8 cellular contexts compared by ENCODE assay signal in the genomic region with DNA sequence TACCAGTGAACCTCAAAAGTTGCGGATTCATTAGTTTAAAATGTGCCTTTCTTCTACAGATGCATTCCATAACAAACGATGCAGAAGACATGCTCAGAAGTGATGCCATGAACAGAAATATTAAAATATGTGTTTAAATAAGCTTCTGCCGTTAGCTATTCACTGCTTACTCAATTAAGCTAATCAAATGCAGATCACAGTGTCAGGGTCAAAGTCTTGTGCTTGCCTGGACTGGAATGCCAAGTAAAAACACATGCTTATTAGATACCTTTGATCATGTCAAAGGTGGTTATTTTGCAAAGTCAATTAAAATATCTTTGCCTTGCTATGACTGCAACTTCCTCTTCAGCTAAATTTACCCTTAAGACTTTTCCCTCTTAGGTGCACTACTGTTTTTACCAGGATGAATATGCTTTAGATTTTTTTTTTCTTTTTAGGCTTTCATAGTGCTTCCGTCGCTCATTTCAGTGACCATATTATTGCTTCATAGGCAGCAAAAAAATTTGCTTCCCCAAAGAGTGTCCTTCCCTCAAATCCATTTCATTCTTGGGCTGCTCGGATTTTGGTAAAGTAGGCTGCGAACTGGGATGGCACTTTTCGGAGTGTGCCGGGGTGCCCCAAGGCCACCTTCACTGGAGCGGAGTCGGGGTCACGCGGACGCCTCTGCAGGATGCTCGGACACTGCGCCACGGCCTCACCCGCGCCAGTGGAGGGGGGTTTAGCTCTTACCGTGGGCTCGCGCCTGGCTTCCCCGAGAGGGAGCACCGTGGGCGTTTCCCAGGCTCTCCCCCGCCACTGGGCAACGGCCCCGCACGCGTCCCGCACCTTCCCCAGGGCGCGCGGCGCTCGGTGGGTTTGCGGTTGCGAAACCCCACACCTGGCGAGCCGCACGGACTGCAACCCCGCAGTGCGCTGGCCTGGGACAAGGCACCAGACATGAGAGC. TPM values are rescaled to one million over a fixed set of nuclear protein-coding genes. Genes with fewer than 3 reads are reported as not detected.
DNase-seq lines count a peak whose midpoint lies in the region; ATAC-seq and TF ChIP-seq lines count a peak whose summit lies in the region.

No MANE protein-coding gene starts in this region.

- H3K4me3 ChIP-seq in Caco-2 (ENCODE audit: low read depth, low read length) (peak overlapping the region; percentile 100), lung (peak overlapping the region; percentile 90), thoracic aorta (peak overlapping the region; percentile 93)

- no peaks in the 10 kb centered on the region for H3K27me3 ChIP-seq in Caco-2 (replicated peaks; ENCODE audit: control insufficient read depth, insufficient read depth, low read length)
- H3K27me3 ChIP-seq in H9 (ENCODE audit: insufficient read depth, low read length) = no peaks in the 10 kb centered on the region
- H3K27me3 ChIP-seq in lung (ENCODE audit: control insufficient read depth, insufficient read depth) = no peaks in the 10 kb centered on the region
- no peaks in the 10 kb centered on the region for H3K27me3 ChIP-seq in thoracic aorta (replicated peaks; ENCODE audit: insufficient read depth)

- H3K4me3 Mint-ChIP-seq in Caco-2 (ENCODE audit: unreplicated experiment) (peak overlapping the region; percentile 86), H9 (peak overlapping the region; percentile 79 to 95), chondrocyte (ENCODE audit: unreplicated experiment) (peak overlapping the region; percentile 77)

- no peak overlapping the region for H3K56ac ChIP-seq in H9 (ENCODE audit: insufficient read length, low read depth, low read length)

- H2AK5ac ChIP-seq in H9 (ENCODE audit: insufficient read length, low read length) = no peak overlapping the region

- ATAC-seq in lung (ENCODE audit: insufficient read depth, low FRiP score) (peak; percentile 7), thoracic aorta (ENCODE audit: insufficient number of reproducible peaks, low FRiP score, low read depth) (no peak), GM21390 (IDR thresholded peaks at IDR 0.05; ENCODE audit: unreplicated experiment) (no peak)

- H2BK15ac ChIP-seq in H9 (ENCODE audit: low read depth, low read length) = no peak overlapping the region

- CTCF ChIA-PET in Caco-2 (lab: Charles Lee) = interaction anchor here (0.6 kb wide), 1 partner anchor 39 kb away, joined by 7 read pairs; no protein-coding TSS in a partner anchor

- no peaks in the 10 kb centered on the region for H3K36me3 Mint-ChIP-seq in Caco-2 (ENCODE audit: insufficient read depth, unreplicated experiment)
- H3K36me3 Mint-ChIP-seq in H9 (ENCODE audit: insufficient read depth in 1 of 3, low read depth in 3 of 3) = no peaks in the 10 kb centered on the region; a peak in 1 of 7 replicates
- no peaks in the 10 kb centered on the region for H3K36me3 Mint-ChIP-seq in chondrocyte (ENCODE audit: low read depth)

- H3K23ac ChIP-seq in H9 (ENCODE audit: insufficient read length, low read depth, low read length) = no peak overlapping the region

- no peak overlapping the region for H3K27ac ChIP-seq in H9 (ENCODE audit: insufficient read length, low read depth, low read length)
- H3K27ac ChIP-seq in lung (ENCODE audit: low read depth in 1 of 2, low read length in 1 of 2) = peak overlapping the region; percentile 59 to 61
- H3K27ac ChIP-seq in thoracic aorta = peak overlapping the region; percentile 71 to 72

- H2BK12ac ChIP-seq in H9 (ENCODE audit: insufficient read length, low read depth, low read length) = no peak overlapping the region

- no peak overlapping the region for H4K8ac ChIP-seq in H9 (replicated peaks; ENCODE audit: insufficient read length, low read depth, low read length)

- DNase-seq in Caco-2 = peak in 1 of 2 experiments; percentile 54
- DNase-seq in H9 = no peak
- peak; percentile 46 for DNase-seq in OCI-M1 (lab: John Stamatoyannopoulos, UW)
- DNase-seq in chondrocyte (ENCODE audit: low spot score) = no peak
- DNase-seq in lung (ENCODE audit: low spot score) = no peak
- no peak for DNase-seq in thoracic aorta (ENCODE audit: low spot score)
- DNase-seq in NCI-H2107 treated with DMSO at 0.1 percent for 48 hours (lab: John Stamatoyannopoulos, UW; ENCODE audit: unreplicated experiment) = no peak

- no peaks in the 10 kb centered on the region for H3K79me2 ChIP-seq in H9 (ENCODE audit: insufficient read depth, low read length)

- peak overlapping the region; percentile 49 for H3K14ac ChIP-seq in H9 (ENCODE audit: insufficient read depth, low read length)

- peaks cover 4% of the 10 kb centered on the region for H3K23me2 ChIP-seq in H9 (ENCODE audit: insufficient read length, low read depth, low read length, poor library complexity, severe bottlenecking)

- H3K9me3 Mint-ChIP-seq in Caco-2 (ENCODE audit: unreplicated experiment) (no peaks in the 10 kb centered on the region), H9 (no peaks in the 10 kb centered on the region), chondrocyte (ENCODE audit: low read depth) (no peaks in the 10 kb centered on the region)

- WGBS in H9 (ENCODE audit: extremely low coverage, insufficient read length, low lambda C conversion rate) = no CpG with 5 or more reads among the region's 43 CpGs
- WGBS in lung, 2 donors = 5 to 6% methylated on average over 43 of the region's 43 CpGs

- H3K4me1 ChIP-seq in Caco-2 = peaks cover 21% of the 10 kb centered on the region
- peaks cover 10% of the 10 kb centered on the region; the same call in 1 of the 2 replicates for H3K4me1 ChIP-seq in H9 (ENCODE audit: insufficient read depth, low read length)
- H3K4me1 ChIP-seq in lung (ENCODE audit: control insufficient read depth in 2 of 2, insufficient read depth in 2 of 2, low read length in 2 of 2) = peaks cover 0 to 9% of the 10 kb centered on the region in 2 donors
- H3K4me1 ChIP-seq in thoracic aorta (ENCODE audit: control insufficient read depth in 1 of 2, low read depth in 2 of 2) = peaks cover 10 to 49% of the 10 kb centered on the region in 2 donors

- TF ChIP-seq CTCF in Caco-2 (IDR thresholded peaks at IDR 0.05; ENCODE audit: insufficient read depth in 1 of 2, low read depth in 1 of 2, low read length in 1 of 2, severe bottlenecking in 1 of 2, unreplicated experiment in 1 of 2) (no peak), H9 (conservative IDR thresholded peaks at IDR 0.05) (no peak), chondrocyte (IDR thresholded peaks at IDR 0.05) (no peak), lung (IDR thresholded peaks at IDR 0.05; ENCODE audit: control extremely low read depth, extremely low read depth) (no peak), thoracic aorta (IDR thresholded peaks at IDR 0.05) (no peak)

- TSS peak; percentile 65 for BruUV-seq in Caco-2 (replicated peaks; lab: Mats Ljungman, UMichigan)

- no peak overlapping the region for H2BK20ac ChIP-seq in H9 (ENCODE audit: low read depth, low read length, poor library complexity, severe bottlenecking)

- no peak overlapping the region for H2BK120ac ChIP-seq in H9 (ENCODE audit: low read depth, low read length, poor library complexity, severe bottlenecking)

- no peak overlapping the region for H3K18ac ChIP-seq in H9 (ENCODE audit: insufficient read length, low read depth, low read length)

- H3K9me3 ChIP-seq in Caco-2 (no peaks in the 10 kb centered on the region), H9 (ENCODE audit: control insufficient read depth, low read depth, low read length) (no peaks in the 10 kb centered on the region), lung (ENCODE audit: control insufficient read depth in 2 of 2, insufficient read depth in 1 of 2, low read length in 1 of 2) (no peaks in the 10 kb centered on the region), thoracic aorta (no peaks in the 10 kb centered on the region)

- no peak overlapping the region for H2BK5ac ChIP-seq in H9 (ENCODE audit: insufficient read length, low read length)

- no peak overlapping the region for H2AFZ ChIP-seq in H9 (ENCODE audit: low read length)

- H3T11ph ChIP-seq in H9 (ENCODE audit: low read length) = no peak overlapping the region

- no peak overlapping the region for H3K27ac Mint-ChIP-seq in Caco-2 (ENCODE audit: unreplicated experiment)
- H3K27ac Mint-ChIP-seq in H9 = peak overlapping the region in 1 of 3 experiments; percentile 57; a peak in 1 of 7 replicates
- H3K27ac Mint-ChIP-seq in chondrocyte (ENCODE audit: unreplicated experiment) = peak overlapping the region; percentile 30

- H3K4me2 ChIP-seq in H9 (ENCODE audit: insufficient read depth, insufficient read length, low read length) = peak overlapping the region; percentile 75

- peaks cover 9% of the 10 kb centered on the region for H3K4me1 Mint-ChIP-seq in Caco-2 (ENCODE audit: low read depth, unreplicated experiment)
- H3K4me1 Mint-ChIP-seq in H9 = peaks cover 29 to 38% of the 10 kb centered on the region in 2 experiments
- H3K4me1 Mint-ChIP-seq in chondrocyte (ENCODE audit: low read depth) = peaks cover 10% of the 10 kb centered on the region

- H3K27me3 Mint-ChIP-seq in Caco-2 (ENCODE audit: insufficient read depth, unreplicated experiment) = no peaks in the 10 kb centered on the region
- peaks cover 7% of the 10 kb centered on the region for H3K27me3 Mint-ChIP-seq in H9 (ENCODE audit: low read depth)
- H3K27me3 Mint-ChIP-seq in chondrocyte (ENCODE audit: low read depth) = no peaks in the 10 kb centered on the region

- no peak overlapping the region for H4K91ac ChIP-seq in H9 (ENCODE audit: insufficient read length, low read depth, low read length)

- H3K79me1 ChIP-seq in H9 (ENCODE audit: insufficient read depth, low read depth, low read length, poor library complexity, severe bottlenecking) = no peaks in the 10 kb centered on the region

- intact Hi-C loops in Caco-2 (cut with micrococcal nuclease; ENCODE audit: unreplicated experiment) = loop anchor here (1.0 to 2.0 kb wide), 2 partner anchors 19 to 33 kb away; a partner anchor contains a TSS

- H4K20me1 ChIP-seq in H9 (ENCODE audit: control insufficient read depth, insufficient read depth, insufficient read length) = no peaks in the 10 kb centered on the region

- no peak overlapping the region for H3K4ac ChIP-seq in H9 (ENCODE audit: low read depth, low read length)

- H3K9ac ChIP-seq in H9 (ENCODE audit: extremely low read depth, insufficient read length, low read length) = peak overlapping the region; percentile 48

- no peaks in the 10 kb centered on the region for H3K36me3 ChIP-seq in Caco-2 (ENCODE audit: control insufficient read depth, insufficient read depth, low read length)
- H3K36me3 ChIP-seq in lung (ENCODE audit: control insufficient read depth in 2 of 2, insufficient read depth in 2 of 2, low read length in 2 of 2) = no peaks in the 10 kb centered on the region
- H3K36me3 ChIP-seq in thoracic aorta = no peaks in the 10 kb centered on the region

- POLR2A ChIA-PET in Caco-2 (lab: Charles Lee) = no interaction called here

- H4K5ac ChIP-seq in H9 (ENCODE audit: insufficient read length, low read depth, low read length) = no peak overlapping the region

RNA-seq across cellular contexts. Expression of a gene that starts 0.7 kb away (rescaled TPM):
- 37.0 and 44.8 TPM in 2 replicates for total RNA-seq in Caco-2 (2022)
- total RNA-seq in H9 (2021) = 13.8 and 14.9 TPM in 2 replicates
- total RNA-seq in chondrocyte = 13.8 to 14.9 TPM (median 14.0 TPM) in 3 replicates
- 10 to 100 TPM in 1 of 2 donors, 1 to 10 TPM in 1; 5.2 to 26.2 TPM for total RNA-seq in lung
- polyA plus RNA-seq in lung = 10 to 100 TPM; 12.5 to 16.9 TPM
- 10 to 100 TPM; 15.8 to 16.0 TPM for total RNA-seq in thoracic aorta

RNA-seq across cellular contexts. Expression of a gene that starts 19.0 kb away (rescaled TPM):
- 102 and 108 TPM in 2 replicates for total RNA-seq in Caco-2 (2022)
- total RNA-seq in H9 (2021) = 64.5 and 67.0 TPM in 2 replicates
- total RNA-seq in chondrocyte = 61.1 to 78.1 TPM (median 62.6 TPM) in 3 replicates
- 100 to 1,000 TPM in 1 of 2 donors, 10 to 100 TPM in 1; 45.4 to 108 TPM for total RNA-seq in lung
- 10 to 100 TPM; 12.3 to 12.8 TPM for polyA plus RNA-seq in lung
- total RNA-seq in thoracic aorta = 100 to 1,000 TPM in 1 of 2 donors, 10 to 100 TPM in 1; 43.9 to 123 TPM
